22 cellular contexts compared by ENCODE assay signal in genomic region chr6:31336872-31337496, GRCh38. TPM values are rescaled to one million over a fixed set of nuclear protein-coding genes. Genes with fewer than 3 reads are reported as not detected.
DNase-seq lines count a peak whose midpoint lies in the region; ATAC-seq and TF ChIP-seq lines count a peak whose summit lies in the region.
"Had no signal": no experiment of that assay in that cellular context is flagged by ENCODE, and none has a peak within 500 bp of the region (broad histone marks: within the 10 kb centered on the region; RNA-seq: fewer than 3 reads in every experiment).

No MANE protein-coding gene starts in this region.

- no peak for ATAC-seq in activated T-cell treated with anti-CD3 and anti-CD28 coated beads, Interleukin-2, amount 50 U/mL, for 72 hours (replicated peaks in 1 of 2)
- ATAC-seq: esophagus mucosa, PC-3 had no signal

- peaks cover 6% of the 10 kb centered on the region for H3K27me3 Mint-ChIP-seq in activated T-cell treated with anti-CD3 and anti-CD28 coated beads, Interleukin-2, amount 50 U/mL, for 72 hours (ENCODE audit: low read depth)
- no peaks in the 10 kb centered on the region for H3K27me3 Mint-ChIP-seq in activated T-cell treated with anti-CD3 and anti-CD28 coated beads, Interleukin-2, amount 50 U/mL, for 24 hours
- H3K27me3 Mint-ChIP-seq: activated naive CD8-positive, alpha-beta T cell treated with anti-CD3 and anti-CD28 coated beads for 36 hours had no signal

- H3K4me3 Mint-ChIP-seq in activated T-cell treated with anti-CD3 and anti-CD28 coated beads, Interleukin-2, amount 50 U/mL, for 72 hours, result no peak overlapping the region
- H3K4me3 Mint-ChIP-seq in activated T-cell treated with anti-CD3 and anti-CD28 coated beads, Interleukin-2, amount 50 U/mL, for 24 hours, result no peak overlapping the region
- H3K4me3 Mint-ChIP-seq: activated naive CD8-positive, alpha-beta T cell treated with anti-CD3 and anti-CD28 coated beads for 36 hours had no signal

- H3K9me3 Mint-ChIP-seq in activated T-cell treated with anti-CD3 and anti-CD28 coated beads, Interleukin-2, amount 50 U/mL, for 72 hours, result peaks cover 26 to 33% of the 10 kb centered on the region in 2 donors
- H3K9me3 Mint-ChIP-seq in activated T-cell treated with anti-CD3 and anti-CD28 coated beads, Interleukin-2, amount 50 U/mL, for 24 hours, result peaks cover 31% of the 10 kb centered on the region

- H3K36me3 Mint-ChIP-seq in activated T-cell treated with anti-CD3 and anti-CD28 coated beads, Interleukin-2, amount 50 U/mL, for 72 hours (ENCODE audit: insufficient read depth in 2 of 2), result peaks cover 36 to 57% of the 10 kb centered on the region in 2 donors
- H3K36me3 Mint-ChIP-seq in activated T-cell treated with anti-CD3 and anti-CD28 coated beads, Interleukin-2, amount 50 U/mL, for 24 hours (ENCODE audit: low read depth), result peaks cover 8% of the 10 kb centered on the region

- no peak for DNase-seq in activated T-cell treated with anti-CD3 and anti-CD28 coated beads, Interleukin-2, amount 50 U/mL, for 72 hours
- no peak for DNase-seq in activated T-cell treated with anti-CD3 and anti-CD28 coated beads, Interleukin-2, amount 50 U/mL, for 24 hours
- peak; percentile 23 for DNase-seq in H4 (ENCODE audit: low spot score)
- DNase-seq in amniotic epithelial cell (ENCODE audit: low read depth), result peak; percentile 15
- peak; percentile 14 for DNase-seq in kidney epithelial cell (ENCODE audit: low read depth)
- no peak for DNase-seq in AG08395 (ENCODE audit: low spot score)
- no peak for DNase-seq in substantia nigra (lab: John Stamatoyannopoulos, UW)
- DNase-seq in glomerular visceral epithelial cell (ENCODE audit: extremely low spot score), result no peak
- DNase-seq: activated CD4-positive, alpha-beta T cell treated with anti-CD3 and anti-CD28 coated beads for 1 hour; activated naive CD8-positive, alpha-beta T cell treated with anti-CD3 and anti-CD28 coated beads for 36 hours; activated T-cell treated with anti-CD3 and anti-CD28 coated beads for 4 hours; head of caudate nucleus; naive B cell; NCI-H1694 treated with DMSO at 0.1 percent for 48 hours; NCI-H69; PC-3; thyroid gland had no signal

- H3K27ac ChIP-seq in substantia nigra (ENCODE audit: low read depth, low read length, poor library complexity, severe bottlenecking), result no peak overlapping the region
- H3K27ac ChIP-seq: breast epithelium, SJSA1, skin epidermis, thyroid gland had no signal

- peak overlapping the region; percentile 23 for H3K27ac Mint-ChIP-seq in activated T-cell treated with anti-CD3 and anti-CD28 coated beads, Interleukin-2, amount 50 U/mL, for 72 hours
- no peak overlapping the region for H3K27ac Mint-ChIP-seq in activated T-cell treated with anti-CD3 and anti-CD28 coated beads, Interleukin-2, amount 50 U/mL, for 24 hours
- H3K27ac Mint-ChIP-seq: activated naive CD8-positive, alpha-beta T cell treated with anti-CD3 and anti-CD28 coated beads for 36 hours had no signal

- H3K36me3 ChIP-seq in kidney epithelial cell (ENCODE audit: control insufficient read depth, insufficient read depth, low read length), result no peaks in the 10 kb centered on the region
- H3K36me3 ChIP-seq: breast epithelium, SJSA1, thyroid gland had no signal

- peaks cover 15% of the 10 kb centered on the region for H3K4me1 Mint-ChIP-seq in activated T-cell treated with anti-CD3 and anti-CD28 coated beads, Interleukin-2, amount 50 U/mL, for 72 hours (ENCODE audit: low read depth)
- peaks cover 19% of the 10 kb centered on the region for H3K4me1 Mint-ChIP-seq in activated T-cell treated with anti-CD3 and anti-CD28 coated beads, Interleukin-2, amount 50 U/mL, for 24 hours (ENCODE audit: low read depth)

- no peak for TF ChIP-seq CTCF in kidney epithelial cell (IDR thresholded peaks at IDR 0.05; ENCODE audit: insufficient read depth, low read length, poor library complexity, severe bottlenecking)

- H3K4me3 ChIP-seq in kidney epithelial cell (ENCODE audit: low read depth, low read length), result no peak overlapping the region
- H3K4me3 ChIP-seq: breast epithelium, lung, SJSA1, skin epidermis, thyroid gland had no signal

- H3K27me3 ChIP-seq in kidney epithelial cell (ENCODE audit: control insufficient read depth, insufficient read depth, low read length), result no peaks in the 10 kb centered on the region
- H3K27me3 ChIP-seq: breast epithelium, SJSA1, thyroid gland had no signal

RNA-seq across cellular contexts. Expression of gene HLA-B, which starts 20.0 kb away (rescaled TPM):
- total RNA-seq in activated T-cell treated with anti-CD3 and anti-CD28 coated beads, Interleukin-2, amount 50 U/mL, for 72 hours, result 1,000 to 10,000 TPM; 3,527 to 3,556 TPM
- total RNA-seq in H4 (2014; rRNA removed; shearing (Covaris generic)), result 512 and 677 TPM in 2 replicates
- 484 and 545 TPM in 2 replicates for total RNA-seq in kidney epithelial cell

Comparison
In these comparisons a context has a peak if more than half of its experiments do, and no peak if none do; other contexts are left out.
1. DNase-seq: peak in H4 (single experiment), amniotic epithelial cell (single experiment) and kidney epithelial cell (single experiment); none in activated T-cell treated with anti-CD3 and anti-CD28 coated beads, Interleukin-2, amount 50 U/mL, for 72 hours (0 of 2), activated T-cell treated with anti-CD3 and anti-CD28 coated beads, Interleukin-2, amount 50 U/mL, for 24 hours (single experiment), AG08395 (single experiment), substantia nigra (0 of 49) and glomerular visceral epithelial cell (single experiment).